ENCODE assay signal across 21 cellular contexts in genomic region chrX:101362116-101362515, GRCh38. TPM values are rescaled to one million over a fixed set of nuclear protein-coding genes. Genes with fewer than 3 reads are reported as not detected.
DNase-seq lines count a peak whose midpoint lies in the region; ATAC-seq and TF ChIP-seq lines count a peak whose summit lies in the region.
"Had no signal": no experiment of that assay in that cellular context is flagged by ENCODE, and none has a peak within 500 bp of the region (broad histone marks: within the 10 kb centered on the region; RNA-seq: fewer than 3 reads in every experiment).

No MANE protein-coding gene starts in this region.

- DNase-seq in ELF-1 (ENCODE audit: low read depth, low spot score) (peak; percentile 59), epithelial cell of esophagus (ENCODE audit: low read depth) (peak; percentile 2), mesendoderm (no peak), left ventricle myocardium superior (no peak), dorsolateral prefrontal cortex (no peak), prostate gland (ENCODE audit: low spot score) (no peak)
- DNase-seq: 8988T; ACHN; AML-193; C1 segment of cervical spinal cord; Calu3; CD4-positive, alpha-beta memory T cell; COR-L47; DND-41; GDM1; GM23248; H7; HCEC 1CT had no signal

- H3K4me1 ChIP-seq in mesendoderm (ENCODE audit: control insufficient read depth, low read depth, low read length) (no peaks in the 10 kb centered on the region), prostate gland (replicated peaks) (no peaks in the 10 kb centered on the region)
- H3K4me1 ChIP-seq: A549 had no signal

- no peak overlapping the region for H3K56ac ChIP-seq in mesendoderm (ENCODE audit: low read length)

- H4K5ac ChIP-seq in mesendoderm (ENCODE audit: low read length), result no peak overlapping the region

- intact Hi-C loops in left ventricle myocardium superior (cut with micrococcal nuclease), result no loop called here
- intact Hi-C loops in dorsolateral prefrontal cortex (cut with DNase I), result no loop called here
- intact Hi-C loops in prostate gland (cut with DNase I), result no loop called here

- H3K79me1 ChIP-seq in mesendoderm (ENCODE audit: low read length), result no peaks in the 10 kb centered on the region

- H2BK120ac ChIP-seq in mesendoderm (ENCODE audit: low read depth, low read length), result no peak overlapping the region

- H2BK15ac ChIP-seq in mesendoderm (replicated peaks; ENCODE audit: low read depth), result no peak overlapping the region

- H3K27ac ChIP-seq in mesendoderm (ENCODE audit: low read depth, low read length) (no peak overlapping the region), dorsolateral prefrontal cortex (no peak overlapping the region), prostate gland (no peak overlapping the region)
- H3K27ac ChIP-seq: A549, GM23248 had no signal

- no peaks in the 10 kb centered on the region for H3K79me2 ChIP-seq in mesendoderm (ENCODE audit: control insufficient read depth, insufficient read depth, low read length)

- no peak overlapping the region for H2BK5ac ChIP-seq in mesendoderm (ENCODE audit: low read length)

- no peak overlapping the region for H3K4me2 ChIP-seq in mesendoderm (ENCODE audit: low read length)
- H3K4me2 ChIP-seq: A549 had no signal

- no peak for TF ChIP-seq POLR2A in prostate gland (IDR thresholded peaks at IDR 0.05)

- H2AK5ac ChIP-seq in mesendoderm (ENCODE audit: low read length), result no peak overlapping the region

- no peak overlapping the region for H4K8ac ChIP-seq in mesendoderm (ENCODE audit: low read depth, low read length)

- H3K9ac ChIP-seq in mesendoderm (ENCODE audit: low read length), result no peak overlapping the region
- H3K9ac ChIP-seq: GM23248 had no signal

- H3K27me3 ChIP-seq in mesendoderm (ENCODE audit: insufficient read depth, low read length, poor library complexity) (no peaks in the 10 kb centered on the region), dorsolateral prefrontal cortex (peaks cover 0 to 79% (median 14%) of the 10 kb centered on the region in 45 donors), prostate gland (replicated peaks; ENCODE audit: insufficient read depth) (no peaks in the 10 kb centered on the region)

- H3K4ac ChIP-seq in mesendoderm (ENCODE audit: low read depth, low read length), result no peak overlapping the region

- no peak overlapping the region for H3K4me3 ChIP-seq in epithelial cell of esophagus (ENCODE audit: low read length)
- no peak overlapping the region for H3K4me3 ChIP-seq in mesendoderm (ENCODE audit: low read length)
- no peak overlapping the region for H3K4me3 ChIP-seq in dorsolateral prefrontal cortex
- H3K4me3 ChIP-seq in prostate gland, result no peak overlapping the region
- H3K4me3 ChIP-seq: A549, GM12878, GM23248 had no signal

- no peaks in the 10 kb centered on the region for H3K9me3 ChIP-seq in prostate gland
- H3K9me3 ChIP-seq: A549 had no signal

- ATAC-seq in left ventricle myocardium superior, result no peak
- ATAC-seq: A549, GM12878 had no signal

- H3K18ac ChIP-seq in mesendoderm (ENCODE audit: low read length), result peak overlapping the region; percentile 18

- TF ChIP-seq CTCF in epithelial cell of esophagus (IDR thresholded peaks at IDR 0.05; ENCODE audit: insufficient read depth, low read depth, low read length, missing control alignments), result no peak
- TF ChIP-seq CTCF in dorsolateral prefrontal cortex (IDR thresholded peaks at IDR 0.05 in 54 of 56, conservative IDR thresholded peaks at IDR 0.05 in 2 of 56; ENCODE audit: low read depth in 1 of 56, partially characterized antibody in 56 of 56), result no peak
- no peak for TF ChIP-seq CTCF in prostate gland (IDR thresholded peaks at IDR 0.05)

- no CpG with 5 or more reads among the region's 3 CpGs for WGBS in mesendoderm (ENCODE audit: extremely low coverage, insufficient coverage, low lambda C conversion rate)
- 22% methylated on average over 3 of the region's 3 CpGs for WGBS in prostate gland

- no peaks in the 10 kb centered on the region for H3K36me3 ChIP-seq in mesendoderm (ENCODE audit: control insufficient read depth, insufficient read depth, low read length)
- no peaks in the 10 kb centered on the region for H3K36me3 ChIP-seq in prostate gland

- H3K23ac ChIP-seq in mesendoderm (ENCODE audit: low read length), result no peak overlapping the region

RNA-seq across cellular contexts. Expression of gene TIMM8A, which starts 13.6 kb away (rescaled TPM):
- polyA plus RNA-seq in mesendoderm (2013, experiment 1 of 2), result 26.0 TPM
- polyA plus RNA-seq in mesendoderm (2013, experiment 2 of 2), result 24.3 TPM
- total RNA-seq in left ventricle myocardium superior (19.0 TPM), dorsolateral prefrontal cortex (10 to 100 TPM in 115 of 120 experiments, 1 to 10 TPM in 5; 7.6 to 22.0 (median 14.8) TPM), prostate gland (1 to 10 TPM; 4.0 to 4.9 TPM)

RNA-seq across cellular contexts. Expression of gene BTK, which starts 23.9 kb away (rescaled TPM):
- 0.08 TPM for polyA plus RNA-seq in mesendoderm (2013, experiment 1 of 2)
- 0.13 TPM for polyA plus RNA-seq in mesendoderm (2013, experiment 2 of 2)
- total RNA-seq in left ventricle myocardium superior (4.1 TPM), dorsolateral prefrontal cortex (10 to 100 TPM in 3 of 120 experiments, 1 to 10 TPM in 117; 1.5 to 11.7 (median 4.6) TPM), prostate gland (1 to 10 TPM; 1.3 to 2.4 TPM)
- total RNA-seq: Calu3, GM23248 had no signal
- polyA plus RNA-seq: BJ, GM23248 had no signal

RNA-seq across cellular contexts. Expression of gene RPL36A, which starts 28.7 kb away (rescaled TPM):
- 3,648 TPM for polyA plus RNA-seq in mesendoderm (2013, experiment 1 of 2)
- polyA plus RNA-seq in mesendoderm (2013, experiment 2 of 2), result 3,664 TPM
- total RNA-seq in left ventricle myocardium superior (58.4 TPM), dorsolateral prefrontal cortex (100 to 1,000 TPM in 21 of 120 experiments, 10 to 100 TPM in 99; 23.1 to 180 (median 63.0) TPM), prostate gland (1,000 to 10,000 TPM in 1 of 2 donors, 100 to 1,000 TPM in 1; 863 to 2,403 TPM)

RNA-seq across cellular contexts. Expression of gene GLA, which starts 45.6 kb away (rescaled TPM):
- 31.3 TPM for polyA plus RNA-seq in mesendoderm (2013, experiment 1 of 2)
- polyA plus RNA-seq in mesendoderm (2013, experiment 2 of 2), result 32.2 TPM
- total RNA-seq in left ventricle myocardium superior, result 8.0 TPM
- 10 to 100 TPM in 117 of 120 experiments, 1 to 10 TPM in 3; 8.9 to 38.7 (median 15.0) TPM for total RNA-seq in dorsolateral prefrontal cortex
- 10 to 100 TPM; 12.6 to 16.4 TPM for total RNA-seq in prostate gland

RNA-seq across cellular contexts. Expression of gene HNRNPH2, which starts 45.9 kb away (rescaled TPM):
- 54.7 TPM for polyA plus RNA-seq in mesendoderm (2013, experiment 1 of 2)
- 53.0 TPM for polyA plus RNA-seq in mesendoderm (2013, experiment 2 of 2)
- 54.4 TPM for total RNA-seq in left ventricle myocardium superior
- total RNA-seq in dorsolateral prefrontal cortex, result 100 to 1,000 TPM in 8 of 120 experiments, 10 to 100 TPM in 112; 46.4 to 112 (median 81.5) TPM
- 10 to 100 TPM; 43.7 to 56.3 TPM for total RNA-seq in prostate gland

Comparison
In these comparisons a context has a peak if more than half of its experiments do, and no peak if none do; other contexts are left out.
1. DNase-seq: peak in ELF-1 (single experiment) and epithelial cell of esophagus (single experiment); none in mesendoderm (single experiment), left ventricle myocardium superior (single experiment), dorsolateral prefrontal cortex (0 of 10) and prostate gland (single experiment).
2. RNA of gene RPL36A, which starts 28.7 kb away (total RNA-seq): 863 to 2,403 TPM in prostate gland; 23.1 to 180 TPM in dorsolateral prefrontal cortex and 58.4 TPM in left ventricle myocardium superior (single experiment); every median in the first group is over 4 times any median in the second.